Comparison of ENCODE assay signal across 1 cellular context in the genomic region with DNA sequence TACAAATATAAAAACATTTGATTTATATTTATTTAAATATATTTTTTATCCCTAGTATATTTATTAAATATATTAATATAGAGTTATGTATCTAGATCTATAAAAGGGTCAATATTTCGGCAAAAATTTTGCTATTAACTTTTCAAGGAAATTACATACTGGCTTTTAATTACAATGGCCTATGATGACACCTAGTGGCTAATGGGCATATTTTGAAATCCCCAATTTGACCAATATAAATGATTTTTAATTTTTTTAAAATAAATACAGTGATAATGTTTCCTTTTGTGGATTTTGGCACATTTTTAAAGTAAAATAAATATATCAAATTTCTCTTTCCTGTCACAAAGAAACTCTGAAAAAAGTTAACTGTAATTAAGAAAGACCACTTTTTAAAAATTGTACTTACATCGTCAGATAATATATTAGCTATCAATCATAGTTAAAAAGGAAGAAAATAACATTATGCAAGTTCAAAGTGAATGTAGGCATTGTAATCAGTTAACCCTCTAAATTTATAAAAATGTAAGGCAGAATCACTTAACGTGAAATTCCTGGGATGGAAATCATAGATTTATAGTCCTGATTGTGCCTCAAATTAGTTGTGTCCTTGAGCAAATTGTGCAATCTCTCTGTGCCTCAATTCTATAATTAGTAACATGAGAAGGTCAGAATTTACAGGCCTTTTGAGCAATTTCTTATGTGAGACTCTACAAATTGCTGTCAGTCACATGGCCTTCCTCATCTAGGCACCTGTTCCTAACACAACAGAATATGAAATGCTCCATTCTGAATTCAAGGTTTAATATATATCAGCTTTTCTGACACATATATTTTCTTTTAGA.
TF ChIP-seq lines count a peak whose summit lies in the region.

No MANE protein-coding gene starts in this region.

TF ChIP-seq in SK-N-SH treated with all-trans-retinoic acid at 6 μM for 48 hours, 23 proteins besides CTCF, POLR2A, EP300 and RAD21 (continued from another document):
- TF ChIP-seq, protein P1, sequence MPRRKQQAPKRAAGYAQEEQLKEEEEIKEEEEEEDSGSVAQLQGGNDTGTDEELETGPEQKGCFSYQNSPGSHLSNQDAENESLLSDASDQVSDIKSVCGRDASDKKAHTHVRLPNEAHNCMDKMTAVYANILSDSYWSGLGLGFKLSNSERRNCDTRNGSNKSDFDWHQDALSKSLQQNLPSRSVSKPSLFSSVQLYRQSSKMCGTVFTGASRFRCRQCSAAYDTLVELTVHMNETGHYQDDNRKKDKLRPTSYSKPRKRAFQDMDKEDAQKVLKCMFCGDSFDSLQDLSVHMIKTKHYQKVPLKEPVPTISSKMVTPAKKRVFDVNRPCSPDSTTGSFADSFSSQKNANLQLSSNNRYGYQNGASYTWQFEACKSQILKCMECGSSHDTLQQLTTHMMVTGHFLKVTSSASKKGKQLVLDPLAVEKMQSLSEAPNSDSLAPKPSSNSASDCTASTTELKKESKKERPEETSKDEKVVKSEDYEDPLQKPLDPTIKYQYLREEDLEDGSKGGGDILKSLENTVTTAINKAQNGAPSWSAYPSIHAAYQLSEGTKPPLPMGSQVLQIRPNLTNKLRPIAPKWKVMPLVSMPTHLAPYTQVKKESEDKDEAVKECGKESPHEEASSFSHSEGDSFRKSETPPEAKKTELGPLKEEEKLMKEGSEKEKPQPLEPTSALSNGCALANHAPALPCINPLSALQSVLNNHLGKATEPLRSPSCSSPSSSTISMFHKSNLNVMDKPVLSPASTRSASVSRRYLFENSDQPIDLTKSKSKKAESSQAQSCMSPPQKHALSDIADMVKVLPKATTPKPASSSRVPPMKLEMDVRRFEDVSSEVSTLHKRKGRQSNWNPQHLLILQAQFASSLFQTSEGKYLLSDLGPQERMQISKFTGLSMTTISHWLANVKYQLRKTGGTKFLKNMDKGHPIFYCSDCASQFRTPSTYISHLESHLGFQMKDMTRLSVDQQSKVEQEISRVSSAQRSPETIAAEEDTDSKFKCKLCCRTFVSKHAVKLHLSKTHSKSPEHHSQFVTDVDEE (CRISPR knock-in tag; IDR thresholded peaks at IDR 0.05): no peak
- TF ChIP-seq CSDC2 (CRISPR knock-in tag; IDR thresholded peaks at IDR 0.05): no peak
- no peak for TF ChIP-seq ISL1 (CRISPR knock-in tag; IDR thresholded peaks at IDR 0.05)
- no peak for TF ChIP-seq ZNF8 (CRISPR knock-in tag; IDR thresholded peaks at IDR 0.05)
- TF ChIP-seq ZNF565 (CRISPR knock-in tag; conservative IDR thresholded peaks at IDR 0.05; ENCODE audit: low read depth): no peak
